ENCODE assay signal across 8 cellular contexts in genomic region chr10:61786728-61787127, GRCh38.
A peak's percentile ranks its signal among the peaks of the same experiment; 100 is the strongest.
DNase-seq lines count a peak whose midpoint lies in the region; ATAC-seq and TF ChIP-seq lines count a peak whose summit lies in the region.

No MANE protein-coding gene starts in this region.

- in situ Hi-C loops in astrocyte of the cerebellum (cut with HindIII; ENCODE audit: low sequenced_read_pairs) = no loop called here

- TF ChIP-seq CTCF in astrocyte of the cerebellum (IDR thresholded peaks at IDR 0.05; ENCODE audit: low read depth, low read length, missing control alignments) (no peak), colonic mucosa (IDR thresholded peaks at IDR 0.05) (no peak)

- H2AFZ ChIP-seq in ACC112 (ENCODE audit: low read length, unreplicated experiment) = peak overlapping the region; percentile 74

- H3K4me3 ChIP-seq in ACC112 (ENCODE audit: low read depth, low read length) = peak overlapping the region; percentile 67
- H3K4me3 ChIP-seq in astrocyte of the cerebellum (ENCODE audit: low read depth, low read length) = no peak overlapping the region
- H3K4me3 ChIP-seq in colonic mucosa = no peak overlapping the region

- no peaks in the 10 kb centered on the region for H3K9me3 ChIP-seq in colonic mucosa

- peaks cover 22% of the 10 kb centered on the region for H3K4me1 ChIP-seq in ACC112 (ENCODE audit: control insufficient read depth, insufficient read depth, low read length, unreplicated experiment)
- no peaks in the 10 kb centered on the region for H3K4me1 ChIP-seq in colonic mucosa

- intact Hi-C loops in sciatic nerve (cut with DNase I) = no loop called here
- intact Hi-C loops in colonic mucosa (cut with DNase I) = no loop called here

- peak; percentile 97 for ATAC-seq in HG03135 (IDR thresholded peaks at IDR 0.05; ENCODE audit: unreplicated experiment)
- peak; percentile 66 for ATAC-seq in sciatic nerve

- H3K36me3 ChIP-seq in ACC112 (ENCODE audit: insufficient read depth, low read length) (no peaks in the 10 kb centered on the region), colonic mucosa (no peaks in the 10 kb centered on the region)

- no peaks in the 10 kb centered on the region for H3K27me3 ChIP-seq in ACC112 (ENCODE audit: insufficient read depth, low read length)
- no peaks in the 10 kb centered on the region for H3K27me3 ChIP-seq in colonic mucosa

- H3K27ac ChIP-seq in ACC112 (ENCODE audit: low read depth, low read length) (peak overlapping the region; percentile 75), colonic mucosa (no peak overlapping the region)

- H3K9ac ChIP-seq in colonic mucosa (ENCODE audit: low read depth in 2 of 2, low read length in 2 of 2) = no peak overlapping the region

- DNase-seq in GM19240 (ENCODE audit: insufficient read length, low spot score) (peak; percentile 53), astrocyte of the cerebellum (ENCODE audit: low read depth) (peak; percentile 77), sciatic nerve (ENCODE audit: low spot score) (no peak), colonic mucosa (no peak), NCI-H1417 treated with DMSO at 0.1 percent for 48 hours (lab: John Stamatoyannopoulos, UW) (no peak)
- DNase-seq in activated CD4-positive, CD25-positive, alpha-beta regulatory T cell treated with anti-CD3 and anti-CD28 coated beads, Interleukin-2, amount 50 U/mL, for 72 hours = no peak

- no peaks in the 10 kb centered on the region for H3K79me2 ChIP-seq in ACC112 (ENCODE audit: control insufficient read depth, insufficient read depth, low read length, unreplicated experiment)

Comparison
In these comparisons a context has a peak if more than half of its experiments do, and no peak if none do; other contexts are left out.
1. DNase-seq: peak in GM19240 (single experiment) and astrocyte of the cerebellum (single experiment); none in sciatic nerve (single experiment), colonic mucosa (single experiment), NCI-H1417 treated with DMSO at 0.1 percent for 48 hours (single experiment) and activated CD4-positive, CD25-positive, alpha-beta regulatory T cell treated with anti-CD3 and anti-CD28 coated beads, Interleukin-2, amount 50 U/mL, for 72 hours (single experiment).